8 cellular contexts compared by ENCODE assay signal in genomic region chr17:57085448-57086068, GRCh38.
A peak's percentile ranks its signal among the peaks of the same experiment; 100 is the strongest.
DNase-seq lines count a peak whose midpoint lies in the region; ATAC-seq, FAIRE-seq and TF ChIP-seq lines count a peak whose summit lies in the region.

No MANE protein-coding gene starts in this region.

- H3K4me1 ChIP-seq in muscle layer of colon (ENCODE audit: insufficient read depth, low read length) = peaks cover 40% of the 10 kb centered on the region

- H3K9me3 Mint-ChIP-seq in stimulated activated effector memory CD8-positive, alpha-beta T cell treated with anti-CD3 and anti-CD28 coated beads, Interleukin-12 subunit alpha, Interleukin-12 subunit beta, amount 100 ng/mL, for 72 hours = no peaks in the 10 kb centered on the region

- no peaks in the 10 kb centered on the region for H3K27me3 ChIP-seq in muscle layer of colon (ENCODE audit: control insufficient read depth in 1 of 2, insufficient read depth in 2 of 2, low read length in 2 of 2)

- peak; percentile 38 for ATAC-seq in HG03045 (IDR thresholded peaks at IDR 0.05; ENCODE audit: unreplicated experiment)
- ATAC-seq in stimulated activated effector memory CD8-positive, alpha-beta T cell treated with anti-CD3 and anti-CD28 coated beads, Interleukin-12 subunit alpha, Interleukin-12 subunit beta, amount 100 ng/mL, for 72 hours = peak; percentile 66

- H3K36me3 ChIP-seq in muscle layer of colon (ENCODE audit: insufficient read depth, low read length) = no peaks in the 10 kb centered on the region

- peak overlapping the region; percentile 69 for H3K27ac Mint-ChIP-seq in stimulated activated effector memory CD8-positive, alpha-beta T cell treated with anti-CD3 and anti-CD28 coated beads, Interleukin-12 subunit alpha, Interleukin-12 subunit beta, amount 100 ng/mL, for 72 hours

- peak overlapping the region; percentile 86 for H3K4me3 Mint-ChIP-seq in stimulated activated effector memory CD8-positive, alpha-beta T cell treated with anti-CD3 and anti-CD28 coated beads, Interleukin-12 subunit alpha, Interleukin-12 subunit beta, amount 100 ng/mL, for 72 hours

- peaks cover 6% of the 10 kb centered on the region for H3K36me3 Mint-ChIP-seq in stimulated activated effector memory CD8-positive, alpha-beta T cell treated with anti-CD3 and anti-CD28 coated beads, Interleukin-12 subunit alpha, Interleukin-12 subunit beta, amount 100 ng/mL, for 72 hours

- peak overlapping the region; percentile 78 for H3K4me3 ChIP-seq in AG09309 (ENCODE audit: control insufficient read depth, low read depth, low read length)
- H3K4me3 ChIP-seq in epithelial cell of esophagus (ENCODE audit: low read length) = peak overlapping the region; percentile 69
- H3K4me3 ChIP-seq in muscle layer of colon (ENCODE audit: low read depth in 1 of 2, low read length in 2 of 2) = peak overlapping the region; percentile 63 to 85

- peak overlapping the region; percentile 96 for H3K27ac ChIP-seq in muscle layer of colon (ENCODE audit: low read depth, low read length)

- H3K4me1 Mint-ChIP-seq in stimulated activated effector memory CD8-positive, alpha-beta T cell treated with anti-CD3 and anti-CD28 coated beads, Interleukin-12 subunit alpha, Interleukin-12 subunit beta, amount 100 ng/mL, for 72 hours = peaks cover 30% of the 10 kb centered on the region

- no peak for FAIRE-seq in GM18507 (lab: Jason Lieb, UNC)

- no peak for DNase-seq in AG09309 (ENCODE audit: low read depth)
- DNase-seq in GM18507 (ENCODE audit: extremely low spot score, insufficient read length, low read depth) = peak; percentile 29
- peak; percentile 41 to 86 for DNase-seq in NCI-H526 (lab: John Stamatoyannopoulos, UW)
- DNase-seq in activated CD8-positive, alpha-beta memory T cell treated with anti-CD3 and anti-CD28 coated beads, Interleukin-2, amount 50 U/mL, for 48 hours = peak; percentile 77
- DNase-seq in epithelial cell of esophagus (ENCODE audit: low read depth) = peak; percentile 35
- peak; percentile 19 to 64 for DNase-seq in stimulated activated effector memory CD8-positive, alpha-beta T cell treated with anti-CD3 and anti-CD28 coated beads, Interleukin-12 subunit alpha, Interleukin-12 subunit beta, amount 100 ng/mL, for 72 hours (ENCODE audit: low spot score in 2 of 2)

- TF ChIP-seq CTCF in AG09309 (IDR thresholded peaks at IDR 0.05; ENCODE audit: control insufficient read depth, insufficient read depth, low read depth, low read length, missing control alignments) (peak; percentile 21), epithelial cell of esophagus (IDR thresholded peaks at IDR 0.05; ENCODE audit: insufficient read depth, low read depth, low read length, missing control alignments) (no peak)

- no peaks in the 10 kb centered on the region for H3K9me3 ChIP-seq in muscle layer of colon (ENCODE audit: low read length)

- H3K9ac ChIP-seq in muscle layer of colon (ENCODE audit: low read length) = peak overlapping the region; percentile 92
